ENCODE assay signal across 18 cellular contexts in the genomic region with DNA sequence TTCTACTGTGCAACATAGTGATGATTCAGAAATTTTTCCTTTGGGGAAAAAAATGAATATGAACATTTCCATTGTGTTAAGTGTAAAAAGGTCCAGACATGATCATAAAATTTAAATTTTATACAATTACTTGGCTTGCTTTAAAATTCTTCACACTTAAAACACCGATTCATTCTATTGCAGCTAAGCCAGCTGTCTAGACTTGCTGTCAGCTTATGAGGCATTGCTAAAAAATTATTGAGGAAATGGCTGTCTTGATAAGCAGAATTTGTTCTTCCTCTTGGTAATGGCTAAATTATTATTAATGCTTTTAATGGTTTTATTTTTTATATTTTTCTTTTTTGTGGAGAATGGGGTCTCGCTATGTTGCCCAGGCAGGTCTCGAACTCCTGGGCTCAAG.
"Had no signal": no experiment of that assay in that cellular context is flagged by ENCODE, and none has a peak within 500 bp of the region (broad histone marks: within the 10 kb centered on the region; RNA-seq: fewer than 3 reads in every experiment).

No MANE protein-coding gene starts in this region.

- H3K27me3 Mint-ChIP-seq: dendritic cell treated with granulocyte-macrophage colony-stimulating factor and Interleukin-4, amounts not matched to agents 40 ng/mL and 50 ng/mL, for 4 days had no signal

- H3K27ac ChIP-seq: brain microvascular endothelial cell, vagina had no signal

- H3K9me3 Mint-ChIP-seq: dendritic cell treated with granulocyte-macrophage colony-stimulating factor and Interleukin-4, amounts not matched to agents 40 ng/mL and 50 ng/mL, for 4 days; natural killer cell had no signal

- DNase-seq: activated CD4-positive, alpha-beta T cell treated with anti-CD3 and anti-CD28 coated beads, Interleukin-2, amount 50 U/mL, for 48 hours; activated CD8-positive, alpha-beta memory T cell treated with anti-CD3 and anti-CD28 coated beads, Interleukin-2, amount 50 U/mL, for 48 hours; activated naive CD4-positive, alpha-beta T cell treated with anti-CD3 and anti-CD28 coated beads, Interleukin-2, amount 50 U/mL, for 16 hours; amygdala; brain microvascular endothelial cell; cerebellar nuclear complex; head of caudate nucleus; left colon; natural killer cell; nucleus accumbens; stimulated activated CD4-positive, alpha-beta T cell treated with anti-CD3 and anti-CD28 coated beads, Interleukin-4, amount 100 ng/mL, for 4 hours; T-helper 2 cell had no signal

- H3K9me3 ChIP-seq: right atrium auricular region, tibial nerve, vagina had no signal

- ATAC-seq: activated CD4-positive, CD25-positive, alpha-beta regulatory T cell treated with anti-CD3 and anti-CD28 coated beads, Interleukin-2, amount 50 U/mL, for 24 hours; esophagus mucosa; left colon; natural killer cell had no signal

- H3K27me3 ChIP-seq: brain microvascular endothelial cell, right atrium auricular region, tibial nerve, vagina had no signal

- H3K4me3 ChIP-seq: right atrium auricular region, tibial nerve, vagina had no signal

- H3K36me3 ChIP-seq: brain microvascular endothelial cell, right atrium auricular region, vagina had no signal

- H3K36me3 Mint-ChIP-seq: natural killer cell had no signal
